ENCODE assay signal across 15 cellular contexts in the genomic region with DNA sequence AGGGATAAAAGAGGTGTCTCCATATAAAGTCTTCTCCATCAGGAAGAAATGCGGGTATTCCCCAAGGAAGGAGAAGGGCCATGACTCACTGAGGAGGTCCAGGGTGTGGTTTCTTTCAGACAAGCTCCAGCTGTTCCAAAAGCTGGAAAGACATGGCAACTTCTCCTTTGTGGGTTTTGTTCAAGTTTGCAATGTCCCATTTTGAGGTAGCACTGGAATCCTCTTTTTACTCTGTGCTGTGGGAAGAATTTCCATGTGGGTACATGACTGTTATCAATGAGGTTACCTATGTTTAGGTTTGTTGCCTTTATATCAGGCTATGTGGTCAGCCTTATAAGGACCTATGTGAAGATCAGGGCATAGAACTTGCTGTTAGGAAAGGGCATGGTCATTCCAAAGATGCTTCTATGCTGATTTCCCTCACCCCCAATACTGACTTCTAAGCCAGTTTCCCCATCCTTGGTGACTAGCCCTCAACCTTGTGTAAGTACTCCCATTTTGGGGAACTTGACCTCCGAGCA.
DNase-seq lines count a peak whose midpoint lies in the region; ATAC-seq, FAIRE-seq and TF ChIP-seq lines count a peak whose summit lies in the region.
"Had no signal": no experiment of that assay in that cellular context is flagged by ENCODE, and none has a peak within 500 bp of the region (broad histone marks: within the 10 kb centered on the region; RNA-seq: fewer than 3 reads in every experiment).

No MANE protein-coding gene starts in this region.

- no peak overlapping the region for H3K4me3 ChIP-seq in bronchial epithelial cell (ENCODE audit: low read depth, low read length)
- H3K4me3 ChIP-seq: hepatocyte, psoas muscle had no signal

- H3K36me3 Mint-ChIP-seq in WTC11 = no peaks in the 10 kb centered on the region
- H3K36me3 Mint-ChIP-seq in activated CD4-positive, alpha-beta T cell treated with anti-CD3 and anti-CD28 coated beads, Interleukin-2, amount 10 ng/mL, durations not matched to agents 24 days and 14 days (ENCODE audit: low read depth) = no peaks in the 10 kb centered on the region
- H3K36me3 Mint-ChIP-seq: CD4-positive, alpha-beta memory T cell had no signal

- peaks cover 11% of the 10 kb centered on the region; the same call in 1 of the 2 replicates for H3K4me1 Mint-ChIP-seq in WTC11
- H3K4me1 Mint-ChIP-seq in activated CD4-positive, alpha-beta T cell treated with anti-CD3 and anti-CD28 coated beads, Interleukin-2, amount 10 ng/mL, durations not matched to agents 24 days and 14 days = no peaks in the 10 kb centered on the region
- H3K4me1 Mint-ChIP-seq: CD4-positive, alpha-beta memory T cell had no signal

- H3K9me3 Mint-ChIP-seq in WTC11 = peaks cover 15% of the 10 kb centered on the region
- H3K9me3 Mint-ChIP-seq in activated CD4-positive, alpha-beta T cell treated with anti-CD3 and anti-CD28 coated beads, Interleukin-2, amount 10 ng/mL, durations not matched to agents 24 days and 14 days = no peaks in the 10 kb centered on the region

- intact Hi-C loops in activated CD4-positive, alpha-beta T cell treated with anti-CD3 and anti-CD28 coated beads, Interleukin-2, amount 10 ng/mL, durations not matched to agents 24 days and 14 days (cut with micrococcal nuclease) = no loop called here

- no peak overlapping the region for H3K27ac Mint-ChIP-seq in WTC11
- H3K27ac Mint-ChIP-seq in activated CD4-positive, alpha-beta T cell treated with anti-CD3 and anti-CD28 coated beads, Interleukin-2, amount 10 ng/mL, durations not matched to agents 24 days and 14 days = no peak overlapping the region
- H3K27ac Mint-ChIP-seq: CD4-positive, alpha-beta memory T cell had no signal

- no peaks in the 10 kb centered on the region for H3K27me3 ChIP-seq in bronchial epithelial cell (ENCODE audit: control insufficient read depth, insufficient read depth, low read length)
- H3K27me3 ChIP-seq: hepatocyte had no signal

- no peak overlapping the region for H3K4me3 Mint-ChIP-seq in WTC11
- no peak overlapping the region for H3K4me3 Mint-ChIP-seq in activated CD4-positive, alpha-beta T cell treated with anti-CD3 and anti-CD28 coated beads, Interleukin-2, amount 10 ng/mL, durations not matched to agents 24 days and 14 days
- H3K4me3 Mint-ChIP-seq: CD4-positive, alpha-beta memory T cell had no signal

- DNase-seq in AG08395 (ENCODE audit: low spot score) (peak; percentile 63), HS-5 (ENCODE audit: low read depth) (peak; percentile 96), bronchial epithelial cell (ENCODE audit: low read depth) (peak; percentile 86), iris pigment epithelial cell (ENCODE audit: low read depth) (peak; percentile 41), WTC11 (ENCODE audit: low spot score) (no peak)
- DNase-seq in activated CD4-positive, alpha-beta T cell treated with anti-CD3 and anti-CD28 coated beads, Interleukin-2, amount 10 ng/mL, durations not matched to agents 24 days and 14 days = no peak
- DNase-seq: activated CD4-positive, alpha-beta T cell treated with anti-CD3 and anti-CD28 coated beads, Interleukin-2, amount 50 U/mL, for 1 hour; CD4-positive, alpha-beta memory T cell; mesendoderm; NCI-H524; psoas muscle had no signal

- POLR2A ChIA-PET in WTC11 (lab: Charles Lee) = no interaction called here

- no peaks in the 10 kb centered on the region; the same call in 1 of the 2 replicates for H3K27me3 Mint-ChIP-seq in WTC11 (ENCODE audit: low read depth)
- no peaks in the 10 kb centered on the region for H3K27me3 Mint-ChIP-seq in activated CD4-positive, alpha-beta T cell treated with anti-CD3 and anti-CD28 coated beads, Interleukin-2, amount 10 ng/mL, durations not matched to agents 24 days and 14 days
- H3K27me3 Mint-ChIP-seq: CD4-positive, alpha-beta memory T cell had no signal

- H3K36me3 ChIP-seq in bronchial epithelial cell (ENCODE audit: control insufficient read depth, insufficient read depth, low read length) = no peaks in the 10 kb centered on the region

- no peak for TF ChIP-seq CTCF in bronchial epithelial cell (IDR thresholded peaks at IDR 0.05; ENCODE audit: insufficient read depth, low read length, severe bottlenecking)
- no peak for TF ChIP-seq CTCF in WTC11 (IDR thresholded peaks at IDR 0.05)

- CTCF ChIA-PET in WTC11 (lab: Charles Lee) = interaction anchor here (1.2 kb wide), 1 partner anchor 700 kb away, joined by 4 read pairs; no protein-coding TSS in a partner anchor

- ATAC-seq in HG02588 (IDR thresholded peaks at IDR 0.05; ENCODE audit: unreplicated experiment) (no peak), GM18909 (IDR thresholded peaks at IDR 0.05; ENCODE audit: poor library complexity, unreplicated experiment) (no peak), WTC11 (no peak)

- FAIRE-seq in bronchial epithelial cell (lab: Jason Lieb, UNC) = peak; percentile 97
- FAIRE-seq: colon had no signal

TF ChIP-seq in WTC11, 78 proteins besides CTCF, POLR2A, EP300 and RAD21 (continues in another document):
- TF ChIP-seq, protein P1, sequence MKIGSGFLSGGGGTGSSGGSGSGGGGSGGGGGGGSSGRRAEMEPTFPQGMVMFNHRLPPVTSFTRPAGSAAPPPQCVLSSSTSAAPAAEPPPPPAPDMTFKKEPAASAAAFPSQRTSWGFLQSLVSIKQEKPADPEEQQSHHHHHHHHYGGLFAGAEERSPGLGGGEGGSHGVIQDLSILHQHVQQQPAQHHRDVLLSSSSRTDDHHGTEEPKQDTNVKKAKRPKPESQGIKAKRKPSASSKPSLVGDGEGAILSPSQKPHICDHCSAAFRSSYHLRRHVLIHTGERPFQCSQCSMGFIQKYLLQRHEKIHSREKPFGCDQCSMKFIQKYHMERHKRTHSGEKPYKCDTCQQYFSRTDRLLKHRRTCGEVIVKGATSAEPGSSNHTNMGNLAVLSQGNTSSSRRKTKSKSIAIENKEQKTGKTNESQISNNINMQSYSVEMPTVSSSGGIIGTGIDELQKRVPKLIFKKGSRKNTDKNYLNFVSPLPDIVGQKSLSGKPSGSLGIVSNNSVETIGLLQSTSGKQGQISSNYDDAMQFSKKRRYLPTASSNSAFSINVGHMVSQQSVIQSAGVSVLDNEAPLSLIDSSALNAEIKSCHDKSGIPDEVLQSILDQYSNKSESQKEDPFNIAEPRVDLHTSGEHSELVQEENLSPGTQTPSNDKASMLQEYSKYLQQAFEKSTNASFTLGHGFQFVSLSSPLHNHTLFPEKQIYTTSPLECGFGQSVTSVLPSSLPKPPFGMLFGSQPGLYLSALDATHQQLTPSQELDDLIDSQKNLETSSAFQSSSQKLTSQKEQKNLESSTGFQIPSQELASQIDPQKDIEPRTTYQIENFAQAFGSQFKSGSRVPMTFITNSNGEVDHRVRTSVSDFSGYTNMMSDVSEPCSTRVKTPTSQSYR (CRISPR knock-in tag; IDR thresholded peaks at IDR 0.05) = no peak
- no peak for TF ChIP-seq ZNF219 (CRISPR knock-in tag; IDR thresholded peaks at IDR 0.05; ENCODE audit: borderline replicate concordance)
- TF ChIP-seq, protein P2, sequence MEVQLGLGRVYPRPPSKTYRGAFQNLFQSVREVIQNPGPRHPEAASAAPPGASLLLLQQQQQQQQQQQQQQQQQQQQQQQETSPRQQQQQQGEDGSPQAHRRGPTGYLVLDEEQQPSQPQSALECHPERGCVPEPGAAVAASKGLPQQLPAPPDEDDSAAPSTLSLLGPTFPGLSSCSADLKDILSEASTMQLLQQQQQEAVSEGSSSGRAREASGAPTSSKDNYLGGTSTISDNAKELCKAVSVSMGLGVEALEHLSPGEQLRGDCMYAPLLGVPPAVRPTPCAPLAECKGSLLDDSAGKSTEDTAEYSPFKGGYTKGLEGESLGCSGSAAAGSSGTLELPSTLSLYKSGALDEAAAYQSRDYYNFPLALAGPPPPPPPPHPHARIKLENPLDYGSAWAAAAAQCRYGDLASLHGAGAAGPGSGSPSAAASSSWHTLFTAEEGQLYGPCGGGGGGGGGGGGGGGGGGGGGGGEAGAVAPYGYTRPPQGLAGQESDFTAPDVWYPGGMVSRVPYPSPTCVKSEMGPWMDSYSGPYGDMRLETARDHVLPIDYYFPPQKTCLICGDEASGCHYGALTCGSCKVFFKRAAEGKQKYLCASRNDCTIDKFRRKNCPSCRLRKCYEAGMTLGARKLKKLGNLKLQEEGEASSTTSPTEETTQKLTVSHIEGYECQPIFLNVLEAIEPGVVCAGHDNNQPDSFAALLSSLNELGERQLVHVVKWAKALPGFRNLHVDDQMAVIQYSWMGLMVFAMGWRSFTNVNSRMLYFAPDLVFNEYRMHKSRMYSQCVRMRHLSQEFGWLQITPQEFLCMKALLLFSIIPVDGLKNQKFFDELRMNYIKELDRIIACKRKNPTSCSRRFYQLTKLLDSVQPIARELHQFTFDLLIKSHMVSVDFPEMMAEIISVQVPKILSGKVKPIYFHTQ (CRISPR knock-in tag; IDR thresholded peaks at IDR 0.05) = no peak
- TF ChIP-seq, protein P3, sequence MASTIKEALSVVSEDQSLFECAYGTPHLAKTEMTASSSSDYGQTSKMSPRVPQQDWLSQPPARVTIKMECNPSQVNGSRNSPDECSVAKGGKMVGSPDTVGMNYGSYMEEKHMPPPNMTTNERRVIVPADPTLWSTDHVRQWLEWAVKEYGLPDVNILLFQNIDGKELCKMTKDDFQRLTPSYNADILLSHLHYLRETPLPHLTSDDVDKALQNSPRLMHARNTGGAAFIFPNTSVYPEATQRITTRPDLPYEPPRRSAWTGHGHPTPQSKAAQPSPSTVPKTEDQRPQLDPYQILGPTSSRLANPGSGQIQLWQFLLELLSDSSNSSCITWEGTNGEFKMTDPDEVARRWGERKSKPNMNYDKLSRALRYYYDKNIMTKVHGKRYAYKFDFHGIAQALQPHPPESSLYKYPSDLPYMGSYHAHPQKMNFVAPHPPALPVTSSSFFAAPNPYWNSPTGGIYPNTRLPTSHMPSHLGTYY (CRISPR knock-in tag; IDR thresholded peaks at IDR 0.05) = no peak
- TF ChIP-seq, protein P4, sequence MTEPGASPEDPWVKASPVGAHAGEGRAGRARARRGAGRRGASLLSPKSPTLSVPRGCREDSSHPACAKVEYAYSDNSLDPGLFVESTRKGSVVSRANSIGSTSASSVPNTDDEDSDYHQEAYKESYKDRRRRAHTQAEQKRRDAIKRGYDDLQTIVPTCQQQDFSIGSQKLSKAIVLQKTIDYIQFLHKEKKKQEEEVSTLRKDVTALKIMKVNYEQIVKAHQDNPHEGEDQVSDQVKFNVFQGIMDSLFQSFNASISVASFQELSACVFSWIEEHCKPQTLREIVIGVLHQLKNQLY (CRISPR knock-in tag; IDR thresholded peaks at IDR 0.05) = no peak
- TF ChIP-seq, protein P5, sequence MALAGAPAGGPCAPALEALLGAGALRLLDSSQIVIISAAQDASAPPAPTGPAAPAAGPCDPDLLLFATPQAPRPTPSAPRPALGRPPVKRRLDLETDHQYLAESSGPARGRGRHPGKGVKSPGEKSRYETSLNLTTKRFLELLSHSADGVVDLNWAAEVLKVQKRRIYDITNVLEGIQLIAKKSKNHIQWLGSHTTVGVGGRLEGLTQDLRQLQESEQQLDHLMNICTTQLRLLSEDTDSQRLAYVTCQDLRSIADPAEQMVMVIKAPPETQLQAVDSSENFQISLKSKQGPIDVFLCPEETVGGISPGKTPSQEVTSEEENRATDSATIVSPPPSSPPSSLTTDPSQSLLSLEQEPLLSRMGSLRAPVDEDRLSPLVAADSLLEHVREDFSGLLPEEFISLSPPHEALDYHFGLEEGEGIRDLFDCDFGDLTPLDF (CRISPR knock-in tag; IDR thresholded peaks at IDR 0.05) = no peak

Comparison
In these comparisons a context has a peak if more than half of its experiments do, and no peak if none do; other contexts are left out.
1. DNase-seq: peak in AG08395 (single experiment), HS-5 (single experiment), bronchial epithelial cell (single experiment) and iris pigment epithelial cell (single experiment); none in WTC11 (single experiment) and activated CD4-positive, alpha-beta T cell treated with anti-CD3 and anti-CD28 coated beads, Interleukin-2, amount 10 ng/mL, durations not matched to agents 24 days and 14 days (single experiment).